In genomic region chr5:14142856-14143508, GRCh38 we compare ENCODE assay signal across 1 cellular context.
TF ChIP-seq lines count a peak whose summit lies in the region.

TSS of gene TRIO (plus strand) at chr5:14143342. CDS start at chr5:14143726, 384 bp downstream.

TF ChIP-seq in HepG2, 621 proteins besides CTCF, POLR2A, EP300 and RAD21 (continued from another document and continues in another):
- TF ChIP-seq PTBP1 (IDR thresholded peaks at IDR 0.05; ENCODE audit: low read depth, low read length, poor library complexity, severe bottlenecking) (no peak), HDAC2 (CRISPR knock-in tag; IDR thresholded peaks at IDR 0.05) (0 out of 2 replicates have a peak, but pooled peaks have one; percentile 14), LBX2 (CRISPR knock-in tag; IDR thresholded peaks at IDR 0.05; ENCODE audit: borderline replicate concordance) (no peak), ZNF382 (CRISPR knock-in tag; IDR thresholded peaks at IDR 0.05; ENCODE audit: borderline replicate concordance) (no peak), MAX (IDR thresholded peaks at IDR 0.05) (peak; percentile 43; the same call in 1 of the 2 replicates), ZNF589 (CRISPR knock-in tag; conservative IDR thresholded peaks at IDR 0.05) (no peak), ATF5 (CRISPR knock-in tag; IDR thresholded peaks at IDR 0.05; ENCODE audit: low read depth) (no peak), CAMTA2 (CRISPR knock-in tag; IDR thresholded peaks at IDR 0.05; ENCODE audit: borderline replicate concordance) (no peak), TMF1 (CRISPR knock-in tag; IDR thresholded peaks at IDR 0.05; ENCODE audit: low read depth) (no peak), RFXANK (CRISPR knock-in tag; IDR thresholded peaks at IDR 0.05) (no peak), SRSF1 (optimal IDR thresholded peaks at IDR 0.05; ENCODE audit: low read depth, low read length) (no peak), PRDM15 (CRISPR knock-in tag; IDR thresholded peaks at IDR 0.05) (no peak), PHF5A (CRISPR knock-in tag; IDR thresholded peaks at IDR 0.05; ENCODE audit: low read depth, unreplicated experiment) (peak; percentile 46), SYNCRIP (IDR thresholded peaks at IDR 0.05; ENCODE audit: insufficient read depth, low read depth, low read length) (no peak), ZNF225 (CRISPR knock-in tag; IDR thresholded peaks at IDR 0.05) (0 out of 2 replicates have a peak, but pooled peaks have one; percentile 55), BCL3 (CRISPR knock-in tag; IDR thresholded peaks at IDR 0.05) (0 out of 2 replicates have a peak, but pooled peaks have one; percentile 51), ZFP36 (IDR thresholded peaks at IDR 0.05; ENCODE audit: borderline replicate concordance, low read depth, low read length, partially characterized antibody) (no peak), HMGXB4 (CRISPR knock-in tag; IDR thresholded peaks at IDR 0.05; ENCODE audit: borderline replicate concordance in 1 of 2, low read depth in 1 of 2) (peak; percentile 77 to 81), ZNF343 (CRISPR knock-in tag; IDR thresholded peaks at IDR 0.05) (peak; percentile 93; the same call in 1 of the 2 replicates), TFDP2 (CRISPR knock-in tag; IDR thresholded peaks at IDR 0.05) (0 out of 2 replicates have a peak, but pooled peaks have one; percentile 28), GMEB2 (CRISPR knock-in tag; IDR thresholded peaks at IDR 0.05; ENCODE audit: low read depth) (no peak), DRAP1 (CRISPR knock-in tag; IDR thresholded peaks at IDR 0.05) (peak; percentile 26; the same call in 1 of the 2 replicates), ELF1 (CRISPR knock-in tag; IDR thresholded peaks at IDR 0.05) (no peak), MTF2 (CRISPR knock-in tag; IDR thresholded peaks at IDR 0.05; ENCODE audit: borderline replicate concordance) (no peak), NR2F2 (IDR thresholded peaks at IDR 0.05; ENCODE audit: borderline replicate concordance, low read depth) (no peak), PHB2 (IDR thresholded peaks at IDR 0.05; ENCODE audit: partially characterized antibody) (no peak), ZNF24 (IDR thresholded peaks at IDR 0.05) (no peak), YY1 (IDR thresholded peaks at IDR 0.05; ENCODE audit: insufficient read depth, insufficient replicate concordance, low read depth, low read length) (peak; percentile 83), MAFF (IDR thresholded peaks at IDR 0.05; ENCODE audit: low read depth, low read length) (no peak), SMYD3 (CRISPR knock-in tag; IDR thresholded peaks at IDR 0.05) (no peak), GABPB1 (CRISPR knock-in tag; IDR thresholded peaks at IDR 0.05) (peak; percentile 80), HDAC1 (CRISPR knock-in tag; IDR thresholded peaks at IDR 0.05) (peak; percentile 24; the same call in 1 of the 2 replicates), ZNF335 (CRISPR knock-in tag; IDR thresholded peaks at IDR 0.05) (no peak), HMGA1 (CRISPR knock-in tag; conservative IDR thresholded peaks at IDR 0.05) (no peak), EHMT2 (IDR thresholded peaks at IDR 0.05; ENCODE audit: borderline replicate concordance, low read depth, low read length) (no peak), ZNF292 (CRISPR knock-in tag; IDR thresholded peaks at IDR 0.05; ENCODE audit: borderline replicate concordance, low read depth) (no peak), HNF4G (IDR thresholded peaks at IDR 0.05; ENCODE audit: borderline replicate concordance, low read depth, low read length) (peak; percentile 51; the same call in 1 of the 2 replicates), HNF4G (CRISPR knock-in tag; IDR thresholded peaks at IDR 0.05; ENCODE audit: borderline replicate concordance, low read depth) (no peak), SRSF9 (IDR thresholded peaks at IDR 0.05; ENCODE audit: borderline replicate concordance, insufficient read depth, low read depth, low read length, poor library complexity, severe bottlenecking) (no peak), HNRNPH1 (optimal IDR thresholded peaks at IDR 0.05; ENCODE audit: low read depth, low read length) (no peak), ZNF558 (CRISPR knock-in tag; IDR thresholded peaks at IDR 0.05; ENCODE audit: borderline replicate concordance) (0 out of 2 replicates have a peak, but pooled peaks have one; percentile 9), ELF3 (CRISPR knock-in tag; IDR thresholded peaks at IDR 0.05) (peak; percentile 46), RBM22 (optimal IDR thresholded peaks at IDR 0.05; ENCODE audit: low read length) (no peak), ZFP91 (CRISPR knock-in tag; IDR thresholded peaks at IDR 0.05; ENCODE audit: borderline replicate concordance) (peak; percentile 59; the same call in 1 of the 2 replicates), ZNF281 (CRISPR knock-in tag; IDR thresholded peaks at IDR 0.05; ENCODE audit: borderline replicate concordance) (peak; percentile 74; the same call in 1 of the 2 replicates), TCF12 (IDR thresholded peaks at IDR 0.05) (no peak), TCF12 (CRISPR knock-in tag; IDR thresholded peaks at IDR 0.05) (0 out of 2 replicates have a peak, but pooled peaks have one; percentile 31), ZNF597 (CRISPR knock-in tag; IDR thresholded peaks at IDR 0.05) (no peak)
